ENCODE assay signal across 8 cellular contexts in the genomic region with DNA sequence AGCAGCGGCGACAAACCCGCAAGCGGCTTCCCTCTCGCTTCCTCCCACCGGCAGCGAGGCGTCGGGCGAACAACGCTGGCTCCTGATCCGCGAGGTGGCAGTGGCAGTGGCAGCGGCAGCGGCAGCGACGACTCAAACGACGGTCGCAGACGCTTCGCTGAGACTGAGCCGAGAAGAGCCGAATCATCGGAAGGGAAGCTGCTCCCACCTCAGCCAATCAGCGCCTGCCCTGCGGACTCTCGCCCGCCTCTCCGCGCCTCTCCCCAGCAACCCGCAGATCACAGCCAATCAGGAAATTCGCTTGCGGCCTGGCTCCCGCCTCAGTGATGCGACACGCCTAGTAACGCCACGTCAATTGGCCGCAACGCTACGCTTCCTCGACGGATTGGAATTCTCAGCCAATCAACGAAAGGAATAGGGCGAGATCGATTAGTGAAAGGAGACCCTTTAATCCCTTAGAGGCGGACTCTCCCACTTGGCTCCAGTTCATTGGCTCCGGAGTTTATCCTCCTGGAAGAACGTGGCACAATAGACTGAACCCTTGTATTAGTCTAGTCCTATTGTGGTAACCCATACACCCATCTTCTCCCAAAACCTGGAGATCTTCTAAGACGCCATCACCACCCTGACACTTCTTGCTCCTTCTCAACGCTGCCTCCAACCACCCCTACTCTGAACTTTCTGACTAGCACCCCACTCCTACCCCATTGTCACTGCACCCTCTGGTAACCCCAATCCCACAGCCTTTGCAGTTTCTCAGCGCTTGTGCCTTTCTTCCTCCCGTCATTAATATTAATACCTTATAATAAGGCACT. TPM values are rescaled to one million over a fixed set of nuclear protein-coding genes. Genes with fewer than 3 reads are reported as not detected.
DNase-seq lines count a peak whose midpoint lies in the region; ATAC-seq, FAIRE-seq and TF ChIP-seq lines count a peak whose summit lies in the region.

A gene (minus strand): TSS at position 165 of the 815 bp plus-strand sequence. CDS start 272 bp downstream, outside the sequence.

- peaks cover 9% of the 10 kb centered on the region for H3K36me3 ChIP-seq in bronchial epithelial cell (ENCODE audit: control insufficient read depth, insufficient read depth, low read length)
- H3K36me3 ChIP-seq in iPS-20b (ENCODE audit: insufficient read depth, low read depth, low read length): peaks cover 74% of the 10 kb centered on the region
- peaks cover 0 to 3% of the 10 kb centered on the region in 2 donors for H3K36me3 ChIP-seq in small intestine (ENCODE audit: control insufficient read depth in 2 of 2, insufficient read depth in 2 of 2, low read length in 2 of 2)

- ATAC-seq in GM18907 (IDR thresholded peaks at IDR 0.05; ENCODE audit: unreplicated experiment) (peak; percentile 87), HG03159 (IDR thresholded peaks at IDR 0.05; ENCODE audit: unreplicated experiment) (peak; percentile 86)

- H3K9ac ChIP-seq in iPS-20b (ENCODE audit: low read depth, low read length): peak within 1 kb of the TSS; percentile 99

- TF ChIP-seq CTCF in AG04449 (IDR thresholded peaks at IDR 0.05; ENCODE audit: insufficient read depth, low read length, missing control alignments) (no peak), WI38 (IDR thresholded peaks at IDR 0.05; ENCODE audit: low read depth, low read length) (no peak), bronchial epithelial cell (IDR thresholded peaks at IDR 0.05; ENCODE audit: insufficient read depth, low read length, severe bottlenecking) (no peak)

- CTCF ChIA-PET in AG04449 (lab: Yijun Ruan, JAX): interaction anchor here (0.7 to 5.2 kb wide), 13 partner anchors 12 to 481 kb away, joined by 3 to 33 read pairs (median 4); a partner anchor contains a TSS

- H3K4me1 ChIP-seq in iPS-20b (ENCODE audit: insufficient read depth, low read length): peaks cover 9% of the 10 kb centered on the region
- peaks cover 7% of the 10 kb centered on the region in 2 donors for H3K4me1 ChIP-seq in small intestine (ENCODE audit: control insufficient read depth in 2 of 2, insufficient read depth in 1 of 2, low read depth in 1 of 2, low read length in 1 of 2)

- H3K4me3 ChIP-seq in AG04449 (ENCODE audit: low read depth, low read length) (peak within 1 kb of the TSS; percentile 94), WI38 (ENCODE audit: low read depth, low read length) (peak within 1 kb of the TSS; percentile 78), bronchial epithelial cell (ENCODE audit: low read depth, low read length) (peak within 1 kb of the TSS; percentile 88), iPS-20b (ENCODE audit: low read length) (peak within 1 kb of the TSS; percentile 99), small intestine (ENCODE audit: low read depth in 1 of 2, low read length in 2 of 2) (peak within 1 kb of the TSS; percentile 93 to 94)

- peak within 1 kb of the TSS; percentile 72 for H3K27ac ChIP-seq in iPS-20b (ENCODE audit: low read length)
- H3K27ac ChIP-seq in small intestine (ENCODE audit: low read depth in 1 of 2, low read length in 1 of 2): peak within 1 kb of the TSS; percentile 100

- peak; percentile 23 for FAIRE-seq in bronchial epithelial cell (lab: Jason Lieb, UNC)
- FAIRE-seq in small intestine (lab: Jason Lieb, UNC): peak; percentile 96

- DNase-seq in AG04449 (ENCODE audit: low read depth, low spot score) (peak; percentile 96), NCI-H2227 treated with DMSO at 0.1 percent for 48 hours (lab: John Stamatoyannopoulos, UW) (peak; percentile 94), bronchial epithelial cell (ENCODE audit: low read depth) (peak; percentile 98), small intestine (peak; percentile 100)

- H3K9me3 ChIP-seq in iPS-20b (ENCODE audit: insufficient read depth, low read depth, low read length) (no peaks in the 10 kb centered on the region), small intestine (ENCODE audit: control insufficient read depth, low read depth) (no peaks in the 10 kb centered on the region)

- POLR2A ChIA-PET in AG04449 (lab: Yijun Ruan, JAX): interaction anchor here (0.6 to 2.3 kb wide), 11 partner anchors 10 to 39 kb away, joined by 3 to 11 read pairs (median 4); a partner anchor contains a TSS

- 4 to 6% (median 5%) methylated on average over 45 to 54 of the region's 54 CpGs for WGBS in small intestine, 3 donors

- H3K27me3 ChIP-seq in bronchial epithelial cell (ENCODE audit: control insufficient read depth, insufficient read depth, low read length): no peaks in the 10 kb centered on the region
- no peaks in the 10 kb centered on the region for H3K27me3 ChIP-seq in iPS-20b (ENCODE audit: insufficient read depth, low read length)
- H3K27me3 ChIP-seq in small intestine (ENCODE audit: control insufficient read depth in 2 of 2, insufficient read depth in 2 of 2, low read length in 2 of 2): no peaks in the 10 kb centered on the region

RNA-seq across cellular contexts. Expression of the gene that starts here (rescaled TPM):
- 320 and 342 TPM in 2 replicates for total RNA-seq in bronchial epithelial cell
- 100 to 1,000 TPM in 1 of 3 donors, 10 to 100 TPM in 2; 54.0 to 116 (median 58.6) TPM for polyA plus RNA-seq in small intestine

Comparison
In these comparisons a context has a peak if more than half of its experiments do, and no peak if none do; other contexts are left out.
1. Peak in every context shown above with its lines: DNase-seq, ATAC-seq, H3K4me3 ChIP-seq and H3K27ac ChIP-seq.